15 cellular contexts compared by ENCODE assay signal in genomic region chr1:111454859-111455641, GRCh38. TPM values are rescaled to one million over a fixed set of nuclear protein-coding genes. Genes with fewer than 3 reads are reported as not detected.
A peak's percentile ranks its signal among the peaks of the same experiment; 100 is the strongest.
DNase-seq lines count a peak whose midpoint lies in the region; ATAC-seq and TF ChIP-seq lines count a peak whose summit lies in the region.
"Had no signal": no experiment of that assay in that cellular context is flagged by ENCODE, and none has a peak within 500 bp of the region (broad histone marks: within the 10 kb centered on the region; RNA-seq: fewer than 3 reads in every experiment).

No MANE protein-coding gene starts in this region.

- no peaks in the 10 kb centered on the region for H3K9me3 ChIP-seq in osteoblast (ENCODE audit: low read depth, low read length)
- H3K9me3 ChIP-seq: breast epithelium, thoracic aorta had no signal

- H3K9me3 Mint-ChIP-seq in activated CD4-positive, alpha-beta T cell treated with anti-CD3 and anti-CD28 coated beads for 36 hours (ENCODE audit: low read depth) = no peaks in the 10 kb centered on the region
- no peaks in the 10 kb centered on the region for H3K9me3 Mint-ChIP-seq in activated T-helper 2 cell treated with anti-CD3 and anti-CD28 coated beads, Interferon-gamma antibody, Interleukin-2, Interleukin-4, amounts not matched to agents 10 μg/mL and 5 μg/mL and 100 μg/mL, durations not matched to agents 14 hours and 24 hours and 36 hours
- no peaks in the 10 kb centered on the region for H3K9me3 Mint-ChIP-seq in naive thymus-derived CD8-positive, alpha-beta T cell
- H3K9me3 Mint-ChIP-seq: CD8-positive, alpha-beta T cell; endodermal cell had no signal

- TF ChIP-seq CTCF in osteoblast (IDR thresholded peaks at IDR 0.05; ENCODE audit: extremely low read depth, low read depth, low read length) = no peak

- ATAC-seq in activated CD4-positive, alpha-beta T cell treated with anti-CD3 and anti-CD28 coated beads for 36 hours = peak; percentile 93
- ATAC-seq in GM21529 (IDR thresholded peaks at IDR 0.05; ENCODE audit: unreplicated experiment) (peak; percentile 58), HG03097 (IDR thresholded peaks at IDR 0.05; ENCODE audit: low FRiP score, unreplicated experiment) (no peak)
- no peak for ATAC-seq in naive thymus-derived CD8-positive, alpha-beta T cell
- ATAC-seq: CD8-positive, alpha-beta T cell had no signal

- DNase-seq in activated CD4-positive, alpha-beta T cell treated with anti-CD3 and anti-CD28 coated beads for 36 hours = peak; percentile 27
- DNase-seq in activated CD4-positive, alpha-beta T cell treated with anti-CD3 and anti-CD28 coated beads for 1 hour = no peak
- no peak for DNase-seq in activated T-helper 2 cell treated with anti-CD3 and anti-CD28 coated beads, Interferon-gamma antibody, Interleukin-2, Interleukin-4, amounts not matched to agents 10 μg/mL and 5 μg/mL and 100 μg/mL, durations not matched to agents 14 hours and 24 hours and 36 hours (ENCODE audit: low spot score)
- no peak for DNase-seq in naive thymus-derived CD8-positive, alpha-beta T cell
- DNase-seq in osteoblast (ENCODE audit: insufficient read length, low spot score, missing footprints) (no peak), DMS114 treated with DMSO at 0.1 percent for 48 hours (lab: John Stamatoyannopoulos, UW; ENCODE audit: unreplicated experiment) (no peak)
- DNase-seq: CD8-positive, alpha-beta T cell; endodermal cell; foreskin fibroblast; NCI-H2171 treated with DMSO at 0.1 percent for 48 hours; stimulated activated CD4-positive, alpha-beta T cell treated with anti-CD3 and anti-CD28 coated beads, Interleukin-12 subunit alpha, Interleukin-12 subunit beta, amount 100 ng/mL, for 4 hours had no signal

- peaks cover 4% of the 10 kb centered on the region for H3K4me1 ChIP-seq in osteoblast (ENCODE audit: insufficient read depth, low read length)

- peaks cover 64% of the 10 kb centered on the region for H3K36me3 Mint-ChIP-seq in activated CD4-positive, alpha-beta T cell treated with anti-CD3 and anti-CD28 coated beads for 36 hours (ENCODE audit: low read depth)
- peaks cover 85% of the 10 kb centered on the region for H3K36me3 Mint-ChIP-seq in activated T-helper 2 cell treated with anti-CD3 and anti-CD28 coated beads, Interferon-gamma antibody, Interleukin-2, Interleukin-4, amounts not matched to agents 10 μg/mL and 5 μg/mL and 100 μg/mL, durations not matched to agents 14 hours and 24 hours and 36 hours (ENCODE audit: low read depth)
- peaks cover 8 to 86% (median 28%) of the 10 kb centered on the region in 3 donors for H3K36me3 Mint-ChIP-seq in naive thymus-derived CD8-positive, alpha-beta T cell

- H3K27me3 ChIP-seq in osteoblast (ENCODE audit: insufficient read depth, low read length) = no peaks in the 10 kb centered on the region
- H3K27me3 ChIP-seq: breast epithelium had no signal

- H3K4me3 Mint-ChIP-seq in activated CD4-positive, alpha-beta T cell treated with anti-CD3 and anti-CD28 coated beads for 36 hours = peak overlapping the region; percentile 6
- peak overlapping the region; percentile 9 for H3K4me3 Mint-ChIP-seq in activated T-helper 2 cell treated with anti-CD3 and anti-CD28 coated beads, Interferon-gamma antibody, Interleukin-2, Interleukin-4, amounts not matched to agents 10 μg/mL and 5 μg/mL and 100 μg/mL, durations not matched to agents 14 hours and 24 hours and 36 hours (ENCODE audit: low read depth)
- peak overlapping the region in 1 of 10 donors; percentile 31 for H3K4me3 Mint-ChIP-seq in naive thymus-derived CD8-positive, alpha-beta T cell
- H3K4me3 Mint-ChIP-seq: CD8-positive, alpha-beta T cell; endodermal cell had no signal

- peaks cover 25% of the 10 kb centered on the region for H4K20me1 ChIP-seq in osteoblast (ENCODE audit: insufficient read depth, low read length)

- no peak overlapping the region for H2AFZ ChIP-seq in osteoblast (ENCODE audit: low read length)

- peaks cover 56% of the 10 kb centered on the region for H3K36me3 ChIP-seq in osteoblast (ENCODE audit: insufficient read depth, low read length)

- peaks cover 58% of the 10 kb centered on the region for H3K4me1 Mint-ChIP-seq in activated CD4-positive, alpha-beta T cell treated with anti-CD3 and anti-CD28 coated beads for 36 hours
- peaks cover 46% of the 10 kb centered on the region for H3K4me1 Mint-ChIP-seq in activated T-helper 2 cell treated with anti-CD3 and anti-CD28 coated beads, Interferon-gamma antibody, Interleukin-2, Interleukin-4, amounts not matched to agents 10 μg/mL and 5 μg/mL and 100 μg/mL, durations not matched to agents 14 hours and 24 hours and 36 hours (ENCODE audit: low read depth)
- H3K4me1 Mint-ChIP-seq in naive thymus-derived CD8-positive, alpha-beta T cell = peaks cover 26 to 69% (median 62%) of the 10 kb centered on the region in 4 donors

- H3K4me3 ChIP-seq in osteoblast (ENCODE audit: insufficient read depth, low read length) = no peak overlapping the region
- H3K4me3 ChIP-seq: breast epithelium, thoracic aorta had no signal

- H3K27me3 Mint-ChIP-seq in activated CD4-positive, alpha-beta T cell treated with anti-CD3 and anti-CD28 coated beads for 36 hours = no peaks in the 10 kb centered on the region
- no peaks in the 10 kb centered on the region for H3K27me3 Mint-ChIP-seq in activated T-helper 2 cell treated with anti-CD3 and anti-CD28 coated beads, Interferon-gamma antibody, Interleukin-2, Interleukin-4, amounts not matched to agents 10 μg/mL and 5 μg/mL and 100 μg/mL, durations not matched to agents 14 hours and 24 hours and 36 hours (ENCODE audit: low read depth)
- H3K27me3 Mint-ChIP-seq in naive thymus-derived CD8-positive, alpha-beta T cell = no peaks in the 10 kb centered on the region

- no peak overlapping the region for H3K4me2 ChIP-seq in osteoblast (ENCODE audit: insufficient read depth, low read length)

- H3K27ac ChIP-seq in osteoblast (ENCODE audit: low read depth, low read length) = no peak overlapping the region
- H3K27ac ChIP-seq: breast epithelium, thoracic aorta had no signal

- POLR2A ChIA-PET in activated CD4-positive, alpha-beta T cell treated with anti-CD3 and anti-CD28 coated beads for 36 hours (lab: Charles Lee) = no interaction called here
- POLR2A ChIA-PET in naive thymus-derived CD8-positive, alpha-beta T cell (lab: Charles Lee) = no interaction called here

- CTCF ChIA-PET in activated CD4-positive, alpha-beta T cell treated with anti-CD3 and anti-CD28 coated beads for 36 hours (lab: Charles Lee) = interaction anchor here (0.6 to 2.1 kb wide), 2 partner anchors 260 to 384 kb away, joined by 4 to 7 read pairs; no protein-coding TSS in a partner anchor

- peaks cover 54% of the 10 kb centered on the region for H3K79me2 ChIP-seq in osteoblast (ENCODE audit: insufficient read depth, low read length)

- H3K27ac Mint-ChIP-seq in activated CD4-positive, alpha-beta T cell treated with anti-CD3 and anti-CD28 coated beads for 36 hours = peak overlapping the region; percentile 67
- peak overlapping the region; percentile 39 for H3K27ac Mint-ChIP-seq in activated T-helper 2 cell treated with anti-CD3 and anti-CD28 coated beads, Interferon-gamma antibody, Interleukin-2, Interleukin-4, amounts not matched to agents 10 μg/mL and 5 μg/mL and 100 μg/mL, durations not matched to agents 14 hours and 24 hours and 36 hours
- peak overlapping the region in 8 of 10 donors; percentile 5 to 60 (median 48) for H3K27ac Mint-ChIP-seq in naive thymus-derived CD8-positive, alpha-beta T cell
- H3K27ac Mint-ChIP-seq: endodermal cell had no signal

- intact Hi-C loops in activated CD4-positive, alpha-beta T cell treated with anti-CD3 and anti-CD28 coated beads for 36 hours (cut with DNase I, micrococcal nuclease) = no loop called here
- intact Hi-C loops in activated T-helper 2 cell treated with anti-CD3 and anti-CD28 coated beads, Interferon-gamma antibody, Interleukin-2, Interleukin-4, amounts not matched to agents 10 μg/mL and 5 μg/mL and 100 μg/mL, durations not matched to agents 14 hours and 24 hours and 36 hours (cut with micrococcal nuclease) = loop anchor here (5.0 kb wide), 1 partner anchor 167 kb away; no protein-coding TSS in a partner anchor

RNA-seq across cellular contexts. Expression of gene ATP5PB, which starts 5.8 kb away (rescaled TPM):
- total RNA-seq in activated CD4-positive, alpha-beta T cell treated with anti-CD3 and anti-CD28 coated beads for 36 hours = 100 to 1,000 TPM; 292 to 301 TPM
- 294 and 308 TPM in 2 replicates for total RNA-seq in activated T-helper 2 cell treated with anti-CD3 and anti-CD28 coated beads, Interferon-gamma antibody, Interleukin-2, Interleukin-4, amounts not matched to agents 10 μg/mL and 5 μg/mL and 100 μg/mL, durations not matched to agents 14 hours and 24 hours and 36 hours
- 100 to 1,000 TPM; 105 to 115 TPM for total RNA-seq in naive thymus-derived CD8-positive, alpha-beta T cell
- 100 to 1,000 TPM; 411 to 437 (median 416) TPM for polyA plus RNA-seq in naive thymus-derived CD8-positive, alpha-beta T cell
- 203 and 272 TPM in 2 replicates for total RNA-seq in osteoblast

RNA-seq across cellular contexts. Expression of gene WDR77, which starts 6.0 kb away (rescaled TPM):
- total RNA-seq in activated CD4-positive, alpha-beta T cell treated with anti-CD3 and anti-CD28 coated beads for 36 hours = 10 to 100 TPM; 42.5 to 53.6 TPM
- total RNA-seq in activated T-helper 2 cell treated with anti-CD3 and anti-CD28 coated beads, Interferon-gamma antibody, Interleukin-2, Interleukin-4, amounts not matched to agents 10 μg/mL and 5 μg/mL and 100 μg/mL, durations not matched to agents 14 hours and 24 hours and 36 hours = 46.5 and 52.6 TPM in 2 replicates
- 10 to 100 TPM; 35.4 to 35.9 TPM for total RNA-seq in naive thymus-derived CD8-positive, alpha-beta T cell
- polyA plus RNA-seq in naive thymus-derived CD8-positive, alpha-beta T cell = 10 to 100 TPM; 36.9 to 44.6 (median 43.9) TPM
- total RNA-seq in osteoblast = 29.7 and 33.3 TPM in 2 replicates

RNA-seq across cellular contexts. Expression of gene C1orf162, which starts 18.7 kb away (rescaled TPM):
- 1 to 10 TPM; 4.7 to 7.6 TPM for total RNA-seq in activated CD4-positive, alpha-beta T cell treated with anti-CD3 and anti-CD28 coated beads for 36 hours
- 4.3 and 4.7 TPM in 2 replicates for total RNA-seq in activated T-helper 2 cell treated with anti-CD3 and anti-CD28 coated beads, Interferon-gamma antibody, Interleukin-2, Interleukin-4, amounts not matched to agents 10 μg/mL and 5 μg/mL and 100 μg/mL, durations not matched to agents 14 hours and 24 hours and 36 hours
- 10 to 100 TPM; 58.1 to 59.7 TPM for total RNA-seq in naive thymus-derived CD8-positive, alpha-beta T cell
- polyA plus RNA-seq in naive thymus-derived CD8-positive, alpha-beta T cell = 100 to 1,000 TPM; 159 to 250 (median 243) TPM
- 0.29 and 0.36 TPM in 2 replicates for total RNA-seq in osteoblast

RNA-seq across cellular contexts. Expression of gene OVGP1, which starts 27.5 kb away (rescaled TPM):
- total RNA-seq in activated CD4-positive, alpha-beta T cell treated with anti-CD3 and anti-CD28 coated beads for 36 hours = 1 to 10 TPM; 1.2 to 1.5 TPM
- total RNA-seq in activated T-helper 2 cell treated with anti-CD3 and anti-CD28 coated beads, Interferon-gamma antibody, Interleukin-2, Interleukin-4, amounts not matched to agents 10 μg/mL and 5 μg/mL and 100 μg/mL, durations not matched to agents 14 hours and 24 hours and 36 hours = 0.57 and 0.85 TPM in 2 replicates
- total RNA-seq in naive thymus-derived CD8-positive, alpha-beta T cell = 1 to 10 TPM; 9.0 to 9.2 TPM
- polyA plus RNA-seq in naive thymus-derived CD8-positive, alpha-beta T cell = 1 to 10 TPM in 1 of 3 donors, under 1 TPM in 2; 0.18 to 1.2 (median 0.51) TPM
- total RNA-seq in osteoblast = 0.36 and 0.88 TPM in 2 replicates

RNA-seq across cellular contexts. Expression of gene ADORA3, which starts 48.4 kb away (rescaled TPM):
- total RNA-seq in activated CD4-positive, alpha-beta T cell treated with anti-CD3 and anti-CD28 coated beads for 36 hours = under 1 TPM in 1 of 2 experiments, not detected in 1; 0.16 TPM
- total RNA-seq in activated T-helper 2 cell treated with anti-CD3 and anti-CD28 coated beads, Interferon-gamma antibody, Interleukin-2, Interleukin-4, amounts not matched to agents 10 μg/mL and 5 μg/mL and 100 μg/mL, durations not matched to agents 14 hours and 24 hours and 36 hours = not detected in 2 replicates
- total RNA-seq in naive thymus-derived CD8-positive, alpha-beta T cell = under 1 TPM in 1 of 2 experiments, not detected in 1; 0.62 TPM
- not detected for polyA plus RNA-seq in naive thymus-derived CD8-positive, alpha-beta T cell
- total RNA-seq in osteoblast = not detected in 2 replicates
- total RNA-seq: CD8-positive, alpha-beta T cell; endodermal cell had no signal

Comparison
In these comparisons a context has a peak if more than half of its experiments do, and no peak if none do; other contexts are left out.
1. ATAC-seq: peak in activated CD4-positive, alpha-beta T cell treated with anti-CD3 and anti-CD28 coated beads for 36 hours (single experiment) and GM21529 (single experiment); none in naive thymus-derived CD8-positive, alpha-beta T cell (0 of 2) and HG03097 (single experiment).
2. RNA of gene C1orf162, which starts 18.7 kb away (total RNA-seq): 58.1 to 59.7 TPM in naive thymus-derived CD8-positive, alpha-beta T cell; 4.7 to 7.6 TPM in activated CD4-positive, alpha-beta T cell treated with anti-CD3 and anti-CD28 coated beads for 36 hours, 4.3 to 4.7 TPM in activated T-helper 2 cell treated with anti-CD3 and anti-CD28 coated beads, Interferon-gamma antibody, Interleukin-2, Interleukin-4, amounts not matched to agents 10 μg/mL and 5 μg/mL and 100 μg/mL, durations not matched to agents 14 hours and 24 hours and 36 hours and 0.29 to 0.36 TPM in osteoblast; every median in the first group is over 4 times any median in the second.
3. Peak in every context shown above with its lines, with median percentiles within 50 percentile points of each other: H3K27ac Mint-ChIP-seq.